18 cellular contexts compared by ENCODE assay signal in genomic region chr14:53411110-53411509, GRCh38.
DNase-seq lines count a peak whose midpoint lies in the region; ATAC-seq, FAIRE-seq and TF ChIP-seq lines count a peak whose summit lies in the region.
"Had no signal": no experiment of that assay in that cellular context is flagged by ENCODE, and none has a peak within 500 bp of the region (broad histone marks: within the 10 kb centered on the region; RNA-seq: fewer than 3 reads in every experiment).

No MANE protein-coding gene starts in this region.

- H3K36me3 ChIP-seq in astrocyte (ENCODE audit: insufficient read depth, low read length) (no peaks in the 10 kb centered on the region), smooth muscle cell (ENCODE audit: low read depth) (no peaks in the 10 kb centered on the region)
- H3K36me3 ChIP-seq: breast epithelium, tibial nerve had no signal

- H3K4me2 ChIP-seq in astrocyte (ENCODE audit: low read length) = peak overlapping the region; percentile 8
- H3K4me2 ChIP-seq in smooth muscle cell = no peak overlapping the region

- H2AFZ ChIP-seq in astrocyte (ENCODE audit: low read depth, low read length) (no peak overlapping the region), smooth muscle cell (ENCODE audit: low read depth) (no peak overlapping the region)

- H3K4me3 Mint-ChIP-seq in astrocyte (ENCODE audit: unreplicated experiment) = no peak overlapping the region
- H3K4me3 Mint-ChIP-seq: CD4-positive, alpha-beta memory T cell; effector memory CD8-positive, alpha-beta T cell; stimulated activated memory B cell treated with anti-CD40 and anti-IgM and Interleukin-4, amounts not matched to agents 10 μg/mL and 1 μg/mL and 100 μg/mL, for 72 hours had no signal

- no peaks in the 10 kb centered on the region for H3F3A ChIP-seq in smooth muscle cell (ENCODE audit: low read depth)

- FAIRE-seq in astrocyte (lab: Jason Lieb, UNC) = no peak
- FAIRE-seq: A204.1, islet of Langerhans, RCC 7860 had no signal

- H4K20me1 ChIP-seq in astrocyte (ENCODE audit: insufficient read depth, low read length) = no peaks in the 10 kb centered on the region
- no peaks in the 10 kb centered on the region for H4K20me1 ChIP-seq in smooth muscle cell (ENCODE audit: low read depth)

- CTCF ChIA-PET in RWPE1 (lab: Yijun Ruan, JAX) = no interaction called here

- ATAC-seq in GM18861 (IDR thresholded peaks at IDR 0.05; ENCODE audit: unreplicated experiment) = no peak
- ATAC-seq in omental fat pad (ENCODE audit: low FRiP score) = no peak
- ATAC-seq: effector memory CD8-positive, alpha-beta T cell; stimulated activated memory B cell treated with anti-CD40 and anti-IgM and Interleukin-4, amounts not matched to agents 10 μg/mL and 1 μg/mL and 100 μg/mL, for 72 hours had no signal

- H3K27ac Mint-ChIP-seq in astrocyte (ENCODE audit: unreplicated experiment) = peak overlapping the region; percentile 99
- H3K27ac Mint-ChIP-seq: CD4-positive, alpha-beta memory T cell; stimulated activated memory B cell treated with anti-CD40 and anti-IgM and Interleukin-4, amounts not matched to agents 10 μg/mL and 1 μg/mL and 100 μg/mL, for 72 hours had no signal

- POLR2A ChIA-PET in RWPE1 (lab: Yijun Ruan, JAX; ENCODE audit: low non-redundant PET) = no interaction called here

- no peaks in the 10 kb centered on the region for H3K27me3 Mint-ChIP-seq in astrocyte (ENCODE audit: low read depth, unreplicated experiment)
- H3K27me3 Mint-ChIP-seq: CD4-positive, alpha-beta memory T cell; effector memory CD8-positive, alpha-beta T cell; stimulated activated memory B cell treated with anti-CD40 and anti-IgM and Interleukin-4, amounts not matched to agents 10 μg/mL and 1 μg/mL and 100 μg/mL, for 72 hours had no signal

- no peaks in the 10 kb centered on the region for H3K36me3 Mint-ChIP-seq in astrocyte (ENCODE audit: low read depth, unreplicated experiment)

- H3K4me1 ChIP-seq in astrocyte (ENCODE audit: insufficient read depth, low read length) = peaks cover 14% of the 10 kb centered on the region
- no peaks in the 10 kb centered on the region for H3K4me1 ChIP-seq in smooth muscle cell (ENCODE audit: low read depth)
- H3K4me1 ChIP-seq: breast epithelium had no signal

- H3K4me1 Mint-ChIP-seq in astrocyte (ENCODE audit: low read depth, unreplicated experiment) = peaks cover 36% of the 10 kb centered on the region
- H3K4me1 Mint-ChIP-seq: CD4-positive, alpha-beta memory T cell; stimulated activated memory B cell treated with anti-CD40 and anti-IgM and Interleukin-4, amounts not matched to agents 10 μg/mL and 1 μg/mL and 100 μg/mL, for 72 hours had no signal

- peak overlapping the region; percentile 54 for H3K27ac ChIP-seq in astrocyte (ENCODE audit: low read depth, low read length)
- H3K27ac ChIP-seq in smooth muscle cell (ENCODE audit: low read depth) = peak overlapping the region; percentile 71
- H3K27ac ChIP-seq in RWPE1 = no peak overlapping the region
- H3K27ac ChIP-seq: breast epithelium, tibial nerve had no signal

- no peaks in the 10 kb centered on the region for H3K9me3 ChIP-seq in astrocyte (ENCODE audit: insufficient read depth, low read depth, low read length)
- H3K9me3 ChIP-seq in smooth muscle cell (replicated peaks; ENCODE audit: low read depth) = no peaks in the 10 kb centered on the region
- H3K9me3 ChIP-seq: breast epithelium, tibial nerve had no signal

- TF ChIP-seq CTCF in astrocyte (IDR thresholded peaks at IDR 0.05; ENCODE audit: insufficient read depth, low read depth, low read length) = no peak
- no peak for TF ChIP-seq CTCF in foreskin fibroblast (IDR thresholded peaks at IDR 0.05; ENCODE audit: low read depth, low read length)
- TF ChIP-seq CTCF in smooth muscle cell (IDR thresholded peaks at IDR 0.05; ENCODE audit: borderline replicate concordance, insufficient read depth, poor library complexity, severe bottlenecking) = no peak
- no peak for TF ChIP-seq CTCF in omental fat pad (IDR thresholded peaks at IDR 0.05)
- no peak for TF ChIP-seq CTCF in RWPE1 (conservative IDR thresholded peaks at IDR 0.05; ENCODE audit: low read depth)

- H3K9me3 Mint-ChIP-seq in astrocyte (ENCODE audit: unreplicated experiment) = peaks cover 3% of the 10 kb centered on the region
- H3K9me3 Mint-ChIP-seq: effector memory CD8-positive, alpha-beta T cell had no signal

- DNase-seq in DMS53 (lab: John Stamatoyannopoulos, UW) (peak; percentile 28), DMS53 treated with DMSO at 0.1 percent for 48 hours (lab: John Stamatoyannopoulos, UW; ENCODE audit: unreplicated experiment) (no peak), astrocyte (ENCODE audit: low read depth) (peak; percentile 91), foreskin fibroblast (peak; percentile 87 to 94), smooth muscle cell (lab: John Stamatoyannopoulos, UW; ENCODE audit: unreplicated experiment) (no peak), omental fat pad (ENCODE audit: low spot score) (no peak), RWPE1 (ENCODE audit: low spot score) (no peak)
- DNase-seq: activated naive CD4-positive, alpha-beta T cell; CD4-positive, alpha-beta memory T cell; effector memory CD8-positive, alpha-beta T cell; midbrain had no signal

- H3K27me3 ChIP-seq in astrocyte (ENCODE audit: insufficient read depth, low read length) (no peaks in the 10 kb centered on the region), smooth muscle cell (ENCODE audit: low read depth) (no peaks in the 10 kb centered on the region)
- H3K27me3 ChIP-seq: breast epithelium, tibial nerve had no signal

- 23% methylated on average over 4 of the region's 4 CpGs for WGBS in smooth muscle cell (ENCODE audit: low lambda C conversion rate)

- H3K4me3 ChIP-seq in astrocyte (ENCODE audit: insufficient read depth, low read depth, low read length) (no peak overlapping the region), foreskin fibroblast (ENCODE audit: low read depth in 1 of 2, low read length in 2 of 2) (no peak overlapping the region), smooth muscle cell (no peak overlapping the region)
- H3K4me3 ChIP-seq: breast epithelium, tibial nerve had no signal

- H3K9ac ChIP-seq in astrocyte (ENCODE audit: low read length) = no peak overlapping the region
- no peak overlapping the region for H3K9ac ChIP-seq in smooth muscle cell (ENCODE audit: low read depth)

- H3K79me2 ChIP-seq in astrocyte (ENCODE audit: insufficient read depth, low read length) (no peaks in the 10 kb centered on the region), smooth muscle cell (ENCODE audit: low read depth) (no peaks in the 10 kb centered on the region)

Comparison
In these comparisons a context has a peak if more than half of its experiments do, and no peak if none do; other contexts are left out.
1. DNase-seq: peak in DMS53 (single experiment), astrocyte (single experiment) and foreskin fibroblast (2 of 2); none in DMS53 treated with DMSO at 0.1 percent for 48 hours (single experiment), smooth muscle cell (single experiment), omental fat pad (single experiment) and RWPE1 (single experiment).